12 cellular contexts compared by ENCODE assay signal in the genomic region with DNA sequence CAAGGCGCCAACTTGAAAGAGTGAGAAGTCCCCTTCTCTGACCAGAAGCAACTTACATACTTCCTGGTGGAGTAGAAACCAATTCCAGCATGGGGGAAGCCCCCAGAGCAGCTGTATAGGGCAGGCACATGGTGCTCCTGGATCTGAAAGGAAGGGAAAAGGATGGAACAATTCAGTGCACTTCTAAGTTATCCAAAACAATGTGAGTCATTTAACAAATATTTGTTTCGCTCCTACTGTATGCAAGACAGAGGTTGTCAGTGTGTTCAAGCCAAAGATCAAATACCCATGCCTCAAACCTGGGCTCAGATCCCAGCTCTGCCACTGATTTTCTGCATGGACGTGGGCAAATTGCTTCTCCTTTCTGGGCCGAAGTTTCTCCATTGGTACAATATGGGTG.
DNase-seq lines count a peak whose midpoint lies in the region; ATAC-seq and TF ChIP-seq lines count a peak whose summit lies in the region.
"Had no signal": no experiment of that assay in that cellular context is flagged by ENCODE, and none has a peak within 500 bp of the region (broad histone marks: within the 10 kb centered on the region; RNA-seq: fewer than 3 reads in every experiment).

No MANE protein-coding gene starts in this region.

- H3K4me1 Mint-ChIP-seq in WTC11 = no peaks in the 10 kb centered on the region
- H3K4me1 Mint-ChIP-seq: activated CD4-positive, alpha-beta T cell treated with anti-CD3 and anti-CD28 coated beads, Interleukin-2, amount 10 ng/mL, durations not matched to agents 7 days and 5 days; stimulated activated naive CD8-positive, alpha-beta T cell treated with anti-CD3 and anti-CD28 coated beads, Interleukin-15, amount 100 ng/mL, for 72 hours had no signal

- DNase-seq in HFF-Myc (ENCODE audit: extremely low read depth, low read depth) = peak; percentile 44
- DNase-seq in WTC11 (ENCODE audit: low spot score) = no peak
- peak in 1 of 2 donors; percentile 63 for DNase-seq in foreskin keratinocyte
- no peak for DNase-seq in NCI-H345 (lab: John Stamatoyannopoulos, UW)
- no peak for DNase-seq in A673 (ENCODE audit: low spot score)
- DNase-seq in NCI-H2227 treated with DMSO at 0.1 percent for 48 hours (lab: John Stamatoyannopoulos, UW) = no peak
- DNase-seq: activated CD4-positive, alpha-beta T cell treated with anti-CD3 and anti-CD28 coated beads, Interleukin-2, amount 10 ng/mL, durations not matched to agents 7 days and 5 days; H9; stimulated activated naive CD8-positive, alpha-beta T cell treated with anti-CD3 and anti-CD28 coated beads, Interleukin-15, amount 100 ng/mL, for 72 hours had no signal

- H3K27me3 ChIP-seq in foreskin keratinocyte = peaks cover under 1% of the 10 kb centered on the region
- H3K27me3 ChIP-seq in subcutaneous abdominal adipose tissue (ENCODE audit: control insufficient read depth in 5 of 5, insufficient read depth in 4 of 5, low read length in 5 of 5) = no peaks in the 10 kb centered on the region
- peaks cover 8% of the 10 kb centered on the region for H3K27me3 ChIP-seq in A673 (replicated peaks; ENCODE audit: insufficient read depth, low read depth, low read length, poor library complexity)

- BruUV-seq in A673 (replicated peaks; lab: Mats Ljungman, UMichigan) = no TSS peak

- no peak overlapping the region for H3K27ac ChIP-seq in foreskin keratinocyte
- H3K27ac ChIP-seq in subcutaneous abdominal adipose tissue (ENCODE audit: low read depth, low read length) = peak overlapping the region; percentile 43
- no peak overlapping the region for H3K27ac ChIP-seq in A673 (ENCODE audit: low read depth, low read length, poor library complexity, severe bottlenecking)
- H3K27ac ChIP-seq: gastroesophageal sphincter had no signal

- H3K9me3 ChIP-seq in subcutaneous abdominal adipose tissue (ENCODE audit: control insufficient read depth in 5 of 5, low read length in 5 of 5) (no peaks in the 10 kb centered on the region), A673 (ENCODE audit: low read depth, low read length, poor library complexity, severe bottlenecking) (no peaks in the 10 kb centered on the region)
- H3K9me3 ChIP-seq: gastroesophageal sphincter had no signal

- H3K27ac Mint-ChIP-seq in WTC11 = no peak overlapping the region
- H3K27ac Mint-ChIP-seq: activated CD4-positive, alpha-beta T cell treated with anti-CD3 and anti-CD28 coated beads, Interleukin-2, amount 10 ng/mL, durations not matched to agents 7 days and 5 days; activated naive CD8-positive, alpha-beta T cell; H9 had no signal

- H3K27me3 Mint-ChIP-seq in WTC11 (ENCODE audit: low read depth) = no peaks in the 10 kb centered on the region; the same call in 1 of the 2 replicates

- no peak for ATAC-seq in WTC11
- peak; percentile 69 for ATAC-seq in foreskin keratinocyte
- ATAC-seq: gastroesophageal sphincter; stimulated activated naive CD8-positive, alpha-beta T cell treated with anti-CD3 and anti-CD28 coated beads, Interleukin-15, amount 100 ng/mL, for 72 hours had no signal

- H3K36me3 ChIP-seq in subcutaneous abdominal adipose tissue (ENCODE audit: control insufficient read depth in 5 of 5, insufficient read depth in 5 of 5, low read length in 5 of 5) (no peaks in the 10 kb centered on the region), A673 (ENCODE audit: insufficient read depth, low read length, poor library complexity, severe bottlenecking) (no peaks in the 10 kb centered on the region)
- H3K36me3 ChIP-seq: gastroesophageal sphincter had no signal

- TF ChIP-seq CTCF in HFF-Myc (IDR thresholded peaks at IDR 0.05; ENCODE audit: low read depth, low read length, missing control alignments) = no peak
- TF ChIP-seq CTCF in WTC11 (IDR thresholded peaks at IDR 0.05) = no peak
- no peak for TF ChIP-seq CTCF in foreskin keratinocyte (conservative IDR thresholded peaks at IDR 0.05)
- TF ChIP-seq CTCF in A673 (conservative IDR thresholded peaks at IDR 0.05; ENCODE audit: low read depth, low read length) = no peak

- no peak overlapping the region for H3K4me3 Mint-ChIP-seq in WTC11
- H3K4me3 Mint-ChIP-seq: activated CD4-positive, alpha-beta T cell treated with anti-CD3 and anti-CD28 coated beads, Interleukin-2, amount 10 ng/mL, durations not matched to agents 7 days and 5 days; activated naive CD8-positive, alpha-beta T cell; H9; stimulated activated naive CD8-positive, alpha-beta T cell treated with anti-CD3 and anti-CD28 coated beads, Interleukin-15, amount 100 ng/mL, for 72 hours had no signal

- POLR2A ChIA-PET in WTC11 (lab: Charles Lee) (no interaction called here), A673 (lab: Charles Lee; ENCODE audit: low non-redundant PET) (no interaction called here)

- H3K36me3 Mint-ChIP-seq in WTC11 = no peaks in the 10 kb centered on the region
- H3K36me3 Mint-ChIP-seq: activated naive CD8-positive, alpha-beta T cell had no signal

- no peak overlapping the region for H3K4me3 ChIP-seq in HFF-Myc (replicated peaks; ENCODE audit: low read depth, low read length)
- H3K4me3 ChIP-seq in subcutaneous abdominal adipose tissue (ENCODE audit: low read depth in 1 of 5, low read length in 5 of 5) = no peak overlapping the region
- no peak overlapping the region for H3K4me3 ChIP-seq in A673 (ENCODE audit: low read depth, low read length, poor library complexity, severe bottlenecking)
- H3K4me3 ChIP-seq: gastroesophageal sphincter had no signal

- intact Hi-C loops in A673 (cut with micrococcal nuclease; ENCODE audit: unreplicated experiment) = no loop called here

- no peak overlapping the region for H3K9ac ChIP-seq in subcutaneous abdominal adipose tissue (ENCODE audit: low read length in 5 of 5)

- peaks cover 14% of the 10 kb centered on the region for H3K9me3 Mint-ChIP-seq in WTC11
- H3K9me3 Mint-ChIP-seq: activated CD4-positive, alpha-beta T cell treated with anti-CD3 and anti-CD28 coated beads, Interleukin-2, amount 10 ng/mL, durations not matched to agents 7 days and 5 days; stimulated activated naive CD8-positive, alpha-beta T cell treated with anti-CD3 and anti-CD28 coated beads, Interleukin-15, amount 100 ng/mL, for 72 hours had no signal

- peaks cover 19% of the 10 kb centered on the region for H3K4me1 ChIP-seq in foreskin keratinocyte
- H3K4me1 ChIP-seq in subcutaneous abdominal adipose tissue (ENCODE audit: control insufficient read depth in 5 of 5, insufficient read depth in 5 of 5, low read length in 5 of 5) = no peaks in the 10 kb centered on the region
- H3K4me1 ChIP-seq in A673 (ENCODE audit: insufficient read depth, low read length, poor library complexity, severe bottlenecking) = no peaks in the 10 kb centered on the region
- H3K4me1 ChIP-seq: gastroesophageal sphincter had no signal

- CTCF ChIA-PET in WTC11 (lab: Charles Lee) (interaction anchor here (1.2 to 1.8 kb wide), 2 partner anchors 38 to 679 kb away, joined by 4 read pairs; no protein-coding TSS in a partner anchor), A673 (lab: Charles Lee) (no interaction called here)

TF ChIP-seq in WTC11, 78 proteins besides CTCF, POLR2A, EP300 and RAD21:
- no peak for TF ChIP-seq ATF6 (CRISPR knock-in tag; IDR thresholded peaks at IDR 0.05)
- TF ChIP-seq GABPB1 (CRISPR knock-in tag; IDR thresholded peaks at IDR 0.05) = 0 out of 2 replicates have a peak, but pooled peaks have one; percentile 10
